20 cellular contexts compared by ENCODE assay signal in the genomic region with DNA sequence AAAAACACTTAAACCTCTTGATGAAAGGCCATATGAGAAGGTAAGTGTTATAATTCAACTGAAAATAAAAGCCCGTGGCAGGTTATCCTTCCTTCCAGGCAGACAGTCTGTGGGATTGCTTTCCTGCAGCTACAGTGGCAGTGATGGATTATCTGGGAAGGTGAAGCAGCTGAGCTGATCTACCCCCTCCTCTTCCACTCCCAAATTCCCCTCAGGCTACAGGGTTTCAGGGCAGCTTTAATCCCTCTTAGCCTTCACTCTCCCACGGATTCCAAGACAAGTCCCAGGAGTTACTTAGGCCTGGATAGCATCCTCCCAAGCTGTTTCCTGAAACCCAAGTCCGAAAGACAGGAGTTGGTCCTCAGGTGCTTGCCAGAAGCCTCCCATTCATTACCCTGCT.
"Had no signal": no experiment of that assay in that cellular context is flagged by ENCODE, and none has a peak within 500 bp of the region (broad histone marks: within the 10 kb centered on the region; RNA-seq: fewer than 3 reads in every experiment).

No MANE protein-coding gene starts in this region.

- H3K4me1 Mint-ChIP-seq: activated CD4-positive, alpha-beta T cell treated with anti-CD3 and anti-CD28 coated beads for 36 hours; stimulated activated naive CD8-positive, alpha-beta T cell treated with anti-CD3 and anti-CD28 coated beads, Interleukin-15, amount 100 ng/mL, for 72 hours had no signal

- H3K27ac Mint-ChIP-seq: activated CD4-positive, alpha-beta memory T cell treated with anti-CD3 and anti-CD28 coated beads for 36 hours; activated CD4-positive, alpha-beta T cell treated with anti-CD3 and anti-CD28 coated beads for 36 hours; activated naive CD8-positive, alpha-beta T cell; activated T-helper 1 cell treated with anti-CD3 and anti-CD28 coated beads, Interleukin-12 subunit alpha, Interleukin-12 subunit beta, Interleukin-2, Interleukin-4 antibody, amounts not matched to agents 30 ng/mL and 10 ng/mL and 1 ng/mL, durations not matched to agents 14 hours and 24 hours and 36 hours; dendritic cell treated with granulocyte-macrophage colony-stimulating factor and Interleukin-4, amounts not matched to agents 40 ng/mL and 50 ng/mL, for 4 days; effector memory CD8-positive, alpha-beta T cell; natural killer cell treated with Interleukin-12 subunit alpha and Interleukin-12 subunit beta and Interleukin-15 and Interleukin-18, amount 100 ng/mL, for 72 hours; stimulated activated naive CD8-positive, alpha-beta T cell treated with anti-CD3 and anti-CD28 coated beads, Interleukin-15, amount 100 ng/mL, for 72 hours; WTC11 had no signal

- H3K27me3 Mint-ChIP-seq: activated CD4-positive, alpha-beta memory T cell treated with anti-CD3 and anti-CD28 coated beads for 36 hours; activated CD4-positive, alpha-beta T cell treated with anti-CD3 and anti-CD28 coated beads for 36 hours; activated naive CD8-positive, alpha-beta T cell; dendritic cell treated with granulocyte-macrophage colony-stimulating factor and Interleukin-4, amounts not matched to agents 40 ng/mL and 50 ng/mL, for 4 days; effector memory CD8-positive, alpha-beta T cell; natural killer cell treated with Interleukin-12 subunit alpha and Interleukin-12 subunit beta and Interleukin-15 and Interleukin-18, amount 100 ng/mL, for 72 hours; stimulated activated naive CD8-positive, alpha-beta T cell treated with anti-CD3 and anti-CD28 coated beads, Interleukin-15, amount 100 ng/mL, for 72 hours had no signal

- H3K4me3 Mint-ChIP-seq: activated CD4-positive, alpha-beta memory T cell treated with anti-CD3 and anti-CD28 coated beads for 36 hours; activated CD4-positive, alpha-beta T cell treated with anti-CD3 and anti-CD28 coated beads for 36 hours; activated naive CD8-positive, alpha-beta T cell; activated T-helper 1 cell treated with anti-CD3 and anti-CD28 coated beads, Interleukin-12 subunit alpha, Interleukin-12 subunit beta, Interleukin-2, Interleukin-4 antibody, amounts not matched to agents 30 ng/mL and 10 ng/mL and 1 ng/mL, durations not matched to agents 14 hours and 24 hours and 36 hours; dendritic cell treated with granulocyte-macrophage colony-stimulating factor and Interleukin-4, amounts not matched to agents 40 ng/mL and 50 ng/mL, for 4 days; effector memory CD8-positive, alpha-beta T cell; natural killer cell treated with Interleukin-12 subunit alpha and Interleukin-12 subunit beta and Interleukin-15 and Interleukin-18, amount 100 ng/mL, for 72 hours; stimulated activated naive CD8-positive, alpha-beta T cell treated with anti-CD3 and anti-CD28 coated beads, Interleukin-15, amount 100 ng/mL, for 72 hours; WTC11 had no signal

- H3K4me1 ChIP-seq: lower lobe of right lung, suprapubic skin, transverse colon, vagina had no signal

- H3K9me3 ChIP-seq: lower lobe of right lung, suprapubic skin, transverse colon, vagina had no signal

- H3K4me3 ChIP-seq: lower lobe of right lung, smooth muscle cell, suprapubic skin, transverse colon, vagina had no signal

- DNase-seq: activated CD4-positive, alpha-beta memory T cell treated with anti-CD3 and anti-CD28 coated beads for 36 hours; activated CD4-positive, alpha-beta T cell treated with anti-CD3 and anti-CD28 coated beads for 36 hours; activated T-cell treated with anti-CD3 and anti-CD28 coated beads for 4 hours; effector memory CD8-positive, alpha-beta T cell; foreskin fibroblast; left cardiac atrium; lower lobe of right lung; nucleus accumbens; stimulated activated CD4-positive, alpha-beta T cell treated with anti-CD3 and anti-CD28 coated beads, Interleukin-4, amount 100 ng/mL, for 1 hour; stimulated activated naive CD8-positive, alpha-beta T cell treated with anti-CD3 and anti-CD28 coated beads, Interleukin-15, amount 100 ng/mL, for 72 hours; transverse colon had no signal

- H3K36me3 Mint-ChIP-seq: activated CD4-positive, alpha-beta memory T cell treated with anti-CD3 and anti-CD28 coated beads for 36 hours; activated naive CD8-positive, alpha-beta T cell; natural killer cell treated with Interleukin-12 subunit alpha and Interleukin-12 subunit beta and Interleukin-15 and Interleukin-18, amount 100 ng/mL, for 72 hours; WTC11 had no signal

- H3K9me3 Mint-ChIP-seq: activated T-helper 1 cell treated with anti-CD3 and anti-CD28 coated beads, Interleukin-12 subunit alpha, Interleukin-12 subunit beta, Interleukin-2, Interleukin-4 antibody, amounts not matched to agents 30 ng/mL and 10 ng/mL and 1 ng/mL, durations not matched to agents 14 hours and 24 hours and 36 hours; WTC11 had no signal

- H3K4me2 ChIP-seq: smooth muscle cell had no signal

- H3K27ac ChIP-seq: epithelial cell of prostate, lower lobe of right lung, suprapubic skin, transverse colon, vagina had no signal

- H3K27me3 ChIP-seq: suprapubic skin, transverse colon, vagina had no signal

- H3K36me3 ChIP-seq: lower lobe of right lung, suprapubic skin, transverse colon, vagina had no signal
